In genomic region chr3:83063457-83063856, GRCh38 we compare ENCODE assay signal across 1 cellular context.
TF ChIP-seq lines count a peak whose summit lies in the region.

No MANE protein-coding gene starts in this region.

TF ChIP-seq in GM23338, 12 proteins besides CTCF, POLR2A, EP300 and RAD21:
- TF ChIP-seq, protein P1, sequence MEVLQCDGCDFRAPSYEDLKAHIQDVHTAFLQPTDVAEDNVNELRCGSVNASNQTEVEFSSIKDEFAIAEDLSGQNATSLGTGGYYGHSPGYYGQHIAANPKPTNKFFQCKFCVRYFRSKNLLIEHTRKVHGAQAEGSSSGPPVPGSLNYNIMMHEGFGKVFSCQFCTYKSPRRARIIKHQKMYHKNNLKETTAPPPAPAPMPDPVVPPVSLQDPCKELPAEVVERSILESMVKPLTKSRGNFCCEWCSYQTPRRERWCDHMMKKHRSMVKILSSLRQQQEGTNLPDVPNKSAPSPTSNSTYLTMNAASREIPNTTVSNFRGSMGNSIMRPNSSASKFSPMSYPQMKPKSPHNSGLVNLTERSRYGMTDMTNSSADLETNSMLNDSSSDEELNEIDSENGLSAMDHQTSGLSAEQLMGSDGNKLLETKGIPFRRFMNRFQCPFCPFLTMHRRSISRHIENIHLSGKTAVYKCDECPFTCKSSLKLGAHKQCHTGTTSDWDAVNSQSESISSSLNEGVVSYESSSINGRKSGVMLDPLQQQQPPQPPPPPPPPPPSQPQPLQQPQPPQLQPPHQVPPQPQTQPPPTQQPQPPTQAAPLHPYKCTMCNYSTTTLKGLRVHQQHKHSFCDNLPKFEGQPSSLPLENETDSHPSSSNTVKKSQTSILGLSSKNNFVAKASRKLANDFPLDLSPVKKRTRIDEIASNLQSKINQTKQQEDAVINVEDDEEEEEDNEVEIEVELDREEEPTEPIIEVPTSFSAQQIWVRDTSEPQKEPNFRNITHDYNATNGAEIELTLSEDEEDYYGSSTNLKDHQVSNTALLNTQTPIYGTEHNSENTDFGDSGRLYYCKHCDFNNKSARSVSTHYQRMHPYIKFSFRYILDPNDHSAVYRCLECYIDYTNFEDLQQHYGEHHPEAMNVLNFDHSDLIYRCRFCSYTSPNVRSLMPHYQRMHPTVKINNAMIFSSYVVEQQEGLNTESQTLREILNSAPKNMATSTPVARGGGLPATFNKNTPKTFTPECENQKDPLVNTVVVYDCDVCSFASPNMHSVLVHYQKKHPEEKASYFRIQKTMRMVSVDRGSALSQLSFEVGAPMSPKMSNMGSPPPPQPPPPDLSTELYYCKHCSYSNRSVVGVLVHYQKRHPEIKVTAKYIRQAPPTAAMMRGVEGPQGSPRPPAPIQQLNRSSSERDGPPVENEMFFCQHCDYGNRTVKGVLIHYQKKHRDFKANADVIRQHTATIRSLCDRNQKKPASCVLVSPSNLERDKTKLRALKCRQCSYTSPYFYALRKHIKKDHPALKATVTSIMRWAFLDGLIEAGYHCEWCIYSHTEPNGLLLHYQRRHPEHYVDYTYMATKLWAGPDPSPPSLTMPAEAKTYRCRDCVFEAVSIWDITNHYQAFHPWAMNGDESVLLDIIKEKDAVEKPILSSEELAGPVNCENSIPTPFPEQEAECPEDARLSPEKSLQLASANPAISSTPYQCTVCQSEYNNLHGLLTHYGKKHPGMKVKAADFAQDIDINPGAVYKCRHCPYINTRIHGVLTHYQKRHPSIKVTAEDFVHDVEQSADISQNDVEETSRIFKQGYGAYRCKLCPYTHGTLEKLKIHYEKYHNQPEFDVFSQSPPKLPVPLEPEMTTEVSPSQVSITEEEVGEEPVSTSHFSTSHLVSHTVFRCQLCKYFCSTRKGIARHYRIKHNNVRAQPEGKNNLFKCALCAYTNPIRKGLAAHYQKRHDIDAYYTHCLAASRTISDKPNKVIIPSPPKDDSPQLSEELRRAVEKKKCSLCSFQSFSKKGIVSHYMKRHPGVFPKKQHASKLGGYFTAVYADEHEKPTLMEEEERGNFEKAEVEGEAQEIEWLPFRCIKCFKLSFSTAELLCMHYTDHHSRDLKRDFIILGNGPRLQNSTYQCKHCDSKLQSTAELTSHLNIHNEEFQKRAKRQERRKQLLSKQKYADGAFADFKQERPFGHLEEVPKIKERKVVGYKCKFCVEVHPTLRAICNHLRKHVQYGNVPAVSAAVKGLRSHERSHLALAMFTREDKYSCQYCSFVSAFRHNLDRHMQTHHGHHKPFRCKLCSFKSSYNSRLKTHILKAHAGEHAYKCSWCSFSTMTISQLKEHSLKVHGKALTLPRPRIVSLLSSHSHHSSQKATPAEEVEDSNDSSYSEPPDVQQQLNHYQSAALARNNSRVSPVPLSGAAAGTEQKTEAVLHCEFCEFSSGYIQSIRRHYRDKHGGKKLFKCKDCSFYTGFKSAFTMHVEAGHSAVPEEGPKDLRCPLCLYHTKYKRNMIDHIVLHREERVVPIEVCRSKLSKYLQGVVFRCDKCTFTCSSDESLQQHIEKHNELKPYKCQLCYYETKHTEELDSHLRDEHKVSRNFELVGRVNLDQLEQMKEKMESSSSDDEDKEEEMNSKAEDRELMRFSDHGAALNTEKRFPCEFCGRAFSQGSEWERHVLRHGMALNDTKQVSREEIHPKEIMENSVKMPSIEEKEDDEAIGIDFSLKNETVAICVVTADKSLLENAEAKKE (CRISPR knock-in tag; IDR thresholded peaks at IDR 0.05): no peak
- no peak for TF ChIP-seq JUNB (IDR thresholded peaks at IDR 0.05; ENCODE audit: unreplicated experiment)
- TF ChIP-seq ZNF114 (CRISPR knock-in tag; IDR thresholded peaks at IDR 0.05): no peak
- TF ChIP-seq EZH2 (IDR thresholded peaks at IDR 0.05; ENCODE audit: low read depth, unreplicated experiment): no peak
- no peak for TF ChIP-seq STAT1 (IDR thresholded peaks at IDR 0.05; ENCODE audit: unreplicated experiment)
- TF ChIP-seq NANOG (IDR thresholded peaks at IDR 0.05; ENCODE audit: borderline replicate concordance): no peak
- no peak for TF ChIP-seq ZNF331 (CRISPR knock-in tag; IDR thresholded peaks at IDR 0.05; ENCODE audit: low read depth)
- TF ChIP-seq EZH2phosphoT487 (IDR thresholded peaks at IDR 0.05; ENCODE audit: unreplicated experiment): no peak
- TF ChIP-seq REST (IDR thresholded peaks at IDR 0.05; ENCODE audit: unreplicated experiment): no peak
- no peak for TF ChIP-seq POLR2AphosphoS5 (IDR thresholded peaks at IDR 0.05; ENCODE audit: low read depth)
- no peak for TF ChIP-seq CREB1 (CRISPR knock-in tag; IDR thresholded peaks at IDR 0.05; ENCODE audit: low read depth)
